Comparison of ENCODE assay signal across 26 cellular contexts in the genomic region with DNA sequence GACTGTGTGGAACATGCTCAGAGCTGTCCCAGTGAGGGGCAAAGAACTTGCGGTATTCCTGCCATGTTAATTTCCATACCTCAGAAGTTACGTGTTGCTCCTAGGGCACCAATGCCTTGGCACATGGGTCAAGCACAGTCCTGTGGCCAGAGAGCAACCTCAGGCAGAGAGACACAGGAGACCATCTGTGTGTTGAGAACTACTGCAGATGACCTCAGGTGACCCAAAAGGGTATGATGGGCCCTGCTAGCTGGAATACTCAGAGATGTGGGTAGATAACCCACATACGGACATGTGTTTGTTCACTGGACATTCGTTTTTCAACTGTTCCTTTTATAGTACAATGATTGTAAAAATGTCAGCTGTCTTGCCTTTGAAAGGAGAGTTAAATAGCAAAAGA.
"Had no signal": no experiment of that assay in that cellular context is flagged by ENCODE, and none has a peak within 500 bp of the region (broad histone marks: within the 10 kb centered on the region; RNA-seq: fewer than 3 reads in every experiment).

No MANE protein-coding gene starts in this region.

- H3K27ac Mint-ChIP-seq: immature natural killer cell; naive thymus-derived CD8-positive, alpha-beta T cell; stimulated activated naive B cell treated with anti-CD40 and anti-IgM and Interleukin-4, amounts not matched to agents 10 μg/mL and 1 μg/mL and 100 μg/mL, for 72 hours had no signal

- H3K27ac ChIP-seq: heart left ventricle, left lung, ovary, prostate gland, skin epidermis, stomach, testis, thyroid gland, transverse colon, upper lobe of right lung had no signal

- H3K27me3 Mint-ChIP-seq: stimulated activated naive B cell treated with anti-CD40 and anti-IgM and Interleukin-4, amounts not matched to agents 10 μg/mL and 1 μg/mL and 100 μg/mL, for 72 hours had no signal

- H3K9me3 Mint-ChIP-seq: stimulated activated naive B cell treated with anti-CD40 and anti-IgM and Interleukin-4, amounts not matched to agents 10 μg/mL and 1 μg/mL and 100 μg/mL, for 72 hours had no signal

- H3K4me3 Mint-ChIP-seq: immature natural killer cell; naive thymus-derived CD8-positive, alpha-beta T cell; stimulated activated naive B cell treated with anti-CD40 and anti-IgM and Interleukin-4, amounts not matched to agents 10 μg/mL and 1 μg/mL and 100 μg/mL, for 72 hours had no signal

- DNase-seq: heart left ventricle; hypothalamus; immature natural killer cell; kidney; left colon; left lung; midbrain; mucosa of descending colon; naive thymus-derived CD8-positive, alpha-beta T cell; ovary; posterior cingulate gyrus; retina; right cardiac atrium; stimulated activated CD4-positive, alpha-beta T cell treated with anti-CD3 and anti-CD28 coated beads, Interleukin-12 subunit alpha, Interleukin-12 subunit beta, amount 100 ng/mL, for 4 hours; stimulated activated CD4-positive, alpha-beta T cell treated with anti-CD3 and anti-CD28 coated beads, Interleukin-15, amount 100 ng/mL, for 24 hours; stimulated activated CD4-positive, alpha-beta T cell treated with anti-CD3 and anti-CD28 coated beads, Interleukin-2, amount 100 ng/mL, for 24 hours; stimulated activated CD4-positive, alpha-beta T cell treated with anti-CD3 and anti-CD28 coated beads, Interleukin-4, amount 100 ng/mL, for 1 hour; stimulated activated naive B cell treated with anti-CD40 and anti-IgM and Interleukin-4, amounts not matched to agents 10 μg/mL and 1 μg/mL and 100 μg/mL, for 72 hours; stimulated activated naive CD8-positive, alpha-beta T cell treated with anti-CD3 and anti-CD28 coated beads, Interleukin-15, Interleukin-2, amounts not matched to agents 100 U/mL and 50 U/mL, for 24 hours; stomach; testis; thyroid gland; transverse colon; upper lobe of right lung had no signal

- ATAC-seq: heart left ventricle; left colon; left lung; mucosa of descending colon; naive thymus-derived CD8-positive, alpha-beta T cell; right cardiac atrium; stimulated activated naive B cell treated with anti-CD40 and anti-IgM and Interleukin-4, amounts not matched to agents 10 μg/mL and 1 μg/mL and 100 μg/mL, for 72 hours; stimulated activated naive CD8-positive, alpha-beta T cell treated with anti-CD3 and anti-CD28 coated beads, Interleukin-15, Interleukin-2, amounts not matched to agents 100 U/mL and 50 U/mL, for 24 hours; upper lobe of right lung had no signal

- H3K36me3 Mint-ChIP-seq: immature natural killer cell; naive thymus-derived CD8-positive, alpha-beta T cell; stimulated activated naive B cell treated with anti-CD40 and anti-IgM and Interleukin-4, amounts not matched to agents 10 μg/mL and 1 μg/mL and 100 μg/mL, for 72 hours had no signal
